Comparison of ENCODE assay signal across 11 cellular contexts in genomic region chr2:112150447-112150846, GRCh38. TPM values are rescaled to one million over a fixed set of nuclear protein-coding genes. Genes with fewer than 3 reads are reported as not detected.
DNase-seq lines count a peak whose midpoint lies in the region; ATAC-seq, FAIRE-seq and TF ChIP-seq lines count a peak whose summit lies in the region.
"Had no signal": no experiment of that assay in that cellular context is flagged by ENCODE, and none has a peak within 500 bp of the region (broad histone marks: within the 10 kb centered on the region; RNA-seq: fewer than 3 reads in every experiment).

No MANE protein-coding gene starts in this region.

- H3K4me3 Mint-ChIP-seq in endodermal cell: no peak overlapping the region

- DNase-seq in RWPE2 (ENCODE audit: low spot score): no peak
- DNase-seq in fibroblast of peridontal ligament (ENCODE audit: extremely low read depth): peak; percentile 93
- no peak for DNase-seq in pancreas
- DNase-seq in endodermal cell: no peak
- no peak for DNase-seq in OCI-M1 (lab: John Stamatoyannopoulos, UW)
- no peak for DNase-seq in effector CD4-positive, alpha-beta T cell
- DNase-seq: COR-L47, NCI-H1105 treated with DMSO at 0.1 percent for 48 hours, right lobe of liver had no signal

- no peaks in the 10 kb centered on the region for H3K4me1 Mint-ChIP-seq in endodermal cell

- TF ChIP-seq CTCF in RWPE2 (IDR thresholded peaks at IDR 0.05; ENCODE audit: poor library complexity, severe bottlenecking): no peak
- no peak for TF ChIP-seq CTCF in pancreas (IDR thresholded peaks at IDR 0.05)
- no peak for TF ChIP-seq CTCF in endodermal cell (conservative IDR thresholded peaks at IDR 0.05)

- H3K4me3 ChIP-seq in BLaER1 (no peak overlapping the region), RWPE2 (ENCODE audit: severe bottlenecking) (no peak overlapping the region), pancreas (no peak overlapping the region), endodermal cell (ENCODE audit: low read length) (no peak overlapping the region)
- H3K4me3 ChIP-seq: right lobe of liver had no signal

- peak overlapping the region; percentile 46 for H3K27ac ChIP-seq in BLaER1
- peak overlapping the region; percentile 44 for H3K27ac ChIP-seq in RWPE2 (ENCODE audit: poor library complexity, severe bottlenecking)
- H3K27ac ChIP-seq in pancreas: no peak overlapping the region
- no peak overlapping the region for H3K27ac ChIP-seq in endodermal cell (ENCODE audit: low read depth, low read length)
- H3K27ac ChIP-seq: right lobe of liver had no signal

- peaks cover 4% of the 10 kb centered on the region for H3K27me3 Mint-ChIP-seq in endodermal cell (ENCODE audit: insufficient read depth)

- 0 out of 2 replicates have a peak, but pooled peaks cover 4% of the 10 kb centered on the region for H3K9me3 ChIP-seq in BLaER1
- H3K9me3 ChIP-seq in RWPE2 (ENCODE audit: severe bottlenecking): no peaks in the 10 kb centered on the region
- H3K9me3 ChIP-seq in pancreas: no peaks in the 10 kb centered on the region
- H3K9me3 ChIP-seq in endodermal cell (ENCODE audit: control insufficient read depth, low read length): no peaks in the 10 kb centered on the region
- H3K9me3 ChIP-seq: right lobe of liver had no signal

- no peak overlapping the region for H3K27ac Mint-ChIP-seq in endodermal cell

- no peaks in the 10 kb centered on the region for H4K20me1 ChIP-seq in BLaER1

- intact Hi-C loops in pancreas (cut with DNase I): no loop called here

- no peak overlapping the region; the same call in 1 of the 2 replicates for H3K9ac ChIP-seq in BLaER1
- no peak overlapping the region for H3K9ac ChIP-seq in endodermal cell (ENCODE audit: extremely low read depth, low read length, poor library complexity, severe bottlenecking)

- H3K27me3 ChIP-seq in BLaER1 (no peaks in the 10 kb centered on the region), RWPE2 (ENCODE audit: insufficient read depth, poor library complexity, severe bottlenecking) (no peaks in the 10 kb centered on the region), pancreas (no peaks in the 10 kb centered on the region), endodermal cell (ENCODE audit: control insufficient read depth, insufficient read depth, low read length, poor library complexity, severe bottlenecking) (no peaks in the 10 kb centered on the region)
- H3K27me3 ChIP-seq: right lobe of liver had no signal

- H3K36me3 ChIP-seq in BLaER1 (no peaks in the 10 kb centered on the region), RWPE2 (ENCODE audit: low read depth) (no peaks in the 10 kb centered on the region), pancreas (no peaks in the 10 kb centered on the region), endodermal cell (ENCODE audit: control insufficient read depth, insufficient read depth, low read length) (no peaks in the 10 kb centered on the region)
- H3K36me3 ChIP-seq: right lobe of liver had no signal

- WGBS in pancreas, 2 donors: 71% methylated on average over 5 of the region's 5 CpGs
- whole genome bisulfite sequencing in endodermal cell (ENCODE audit: insufficient coverage in 1 of 2, insufficient read length in 1 of 2), 2 experiments: 83 to 86% methylated on average over 4 to 5 of the region's 5 CpGs

- H3K36me3 Mint-ChIP-seq in endodermal cell (ENCODE audit: low read depth): no peaks in the 10 kb centered on the region

- ATAC-seq in RWPE2 (ENCODE audit: low read depth) (peak; percentile 86), pancreas (peak in 3 of 4 donors; percentile 24 to 42 (median 40)), HG03378 (IDR thresholded peaks at IDR 0.05; ENCODE audit: unreplicated experiment) (no peak)

- H3K9me3 Mint-ChIP-seq in endodermal cell: no peaks in the 10 kb centered on the region

- H3K4me2 ChIP-seq in BLaER1: peak overlapping the region; percentile 53

- H3K4me1 ChIP-seq in BLaER1 (peaks cover 61% of the 10 kb centered on the region), RWPE2 (ENCODE audit: insufficient read depth, poor library complexity, severe bottlenecking) (no peaks in the 10 kb centered on the region), pancreas (no peaks in the 10 kb centered on the region), endodermal cell (ENCODE audit: control insufficient read depth, insufficient read depth, low read length) (no peaks in the 10 kb centered on the region)
- H3K4me1 ChIP-seq: right lobe of liver had no signal

- FAIRE-seq in pancreas (lab: Jason Lieb, UNC): no peak

RNA-seq across cellular contexts. Expression of gene FBLN7, which starts 12.3 kb away (rescaled TPM):
- total RNA-seq in pancreas (1 to 10 TPM in 1 of 6 donors, under 1 TPM in 5; 0.51 to 1.8 (median 0.76) TPM), endodermal cell (1 to 10 TPM; 4.0 to 8.7 TPM)
- polyA plus RNA-seq in pancreas: 1 to 10 TPM; 1.0 to 2.8 TPM
- polyA plus RNA-seq in endodermal cell (2013, experiment 1 of 2): 16.0 TPM
- 13.9 TPM for polyA plus RNA-seq in endodermal cell (2013, experiment 2 of 2)

Comparison
In these comparisons a context has a peak if more than half of its experiments do, and no peak if none do; other contexts are left out.
1. H3K27ac ChIP-seq: peak in BLaER1 (single experiment) and RWPE2 (single experiment); none in pancreas (0 of 4) and endodermal cell (single experiment).